In genomic region chr17:8290043-8290442, GRCh38 we compare ENCODE assay signal across 2 cellular contexts.
TF ChIP-seq lines count a peak whose summit lies in the region.

No MANE protein-coding gene starts in this region.

TF ChIP-seq in SK-N-SH, 30 proteins besides CTCF, POLR2A, EP300 and RAD21:
- no peak for TF ChIP-seq PBX3 (IDR thresholded peaks at IDR 0.05)
- TF ChIP-seq FOXJ3 (CRISPR knock-in tag; IDR thresholded peaks at IDR 0.05): no peak
- TF ChIP-seq ZBTB33 (IDR thresholded peaks at IDR 0.05; ENCODE audit: borderline replicate concordance, low read depth): no peak
- TF ChIP-seq CHD2 (IDR thresholded peaks at IDR 0.05; ENCODE audit: low read length, partially characterized antibody): no peak
- no peak for TF ChIP-seq REST (IDR thresholded peaks at IDR 0.05; ENCODE audit: low read depth, low read length)
- TF ChIP-seq MAX (IDR thresholded peaks at IDR 0.05; ENCODE audit: low read depth): no peak
- TF ChIP-seq FOSL2 (IDR thresholded peaks at IDR 0.05; ENCODE audit: borderline replicate concordance, low read depth): no peak

TF ChIP-seq in SK-N-SH treated with all-trans-retinoic acid at 6 μM for 48 hours, 23 proteins besides CTCF, POLR2A, EP300 and RAD21 (continued from another document):
- TF ChIP-seq CSRNP3 (CRISPR knock-in tag; IDR thresholded peaks at IDR 0.05): no peak
- no peak for TF ChIP-seq ESRRG (CRISPR knock-in tag; IDR thresholded peaks at IDR 0.05)
- no peak for TF ChIP-seq ZNF565 (CRISPR knock-in tag; conservative IDR thresholded peaks at IDR 0.05; ENCODE audit: low read depth)
- no peak for TF ChIP-seq TSHZ2 (CRISPR knock-in tag; IDR thresholded peaks at IDR 0.05)
